1 cellular context compared by ENCODE assay signal in the genomic region with DNA sequence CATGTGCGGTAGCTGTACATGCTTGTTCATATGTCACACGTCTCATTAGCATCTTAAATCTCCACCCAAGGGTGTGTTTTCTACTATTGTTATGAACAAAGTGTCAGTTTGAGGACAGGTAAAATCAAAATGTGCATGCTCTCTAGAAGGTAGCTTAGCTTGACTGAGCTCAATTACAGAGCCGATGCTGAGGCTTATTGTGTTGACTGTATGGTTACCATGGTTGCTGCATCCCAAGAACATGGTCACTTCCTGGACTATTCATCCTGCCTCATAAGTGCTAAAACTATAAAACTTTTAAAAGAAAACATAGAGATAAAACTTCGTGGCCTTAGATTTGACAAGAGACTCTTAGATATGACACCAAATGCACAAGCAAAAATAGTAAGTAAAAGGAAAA.
TF ChIP-seq lines count a peak whose summit lies in the region.

No MANE protein-coding gene starts in this region.

TF ChIP-seq in H1, 55 proteins besides CTCF, POLR2A, EP300 and RAD21 (continued from another document):
- TF ChIP-seq, protein P1, sequence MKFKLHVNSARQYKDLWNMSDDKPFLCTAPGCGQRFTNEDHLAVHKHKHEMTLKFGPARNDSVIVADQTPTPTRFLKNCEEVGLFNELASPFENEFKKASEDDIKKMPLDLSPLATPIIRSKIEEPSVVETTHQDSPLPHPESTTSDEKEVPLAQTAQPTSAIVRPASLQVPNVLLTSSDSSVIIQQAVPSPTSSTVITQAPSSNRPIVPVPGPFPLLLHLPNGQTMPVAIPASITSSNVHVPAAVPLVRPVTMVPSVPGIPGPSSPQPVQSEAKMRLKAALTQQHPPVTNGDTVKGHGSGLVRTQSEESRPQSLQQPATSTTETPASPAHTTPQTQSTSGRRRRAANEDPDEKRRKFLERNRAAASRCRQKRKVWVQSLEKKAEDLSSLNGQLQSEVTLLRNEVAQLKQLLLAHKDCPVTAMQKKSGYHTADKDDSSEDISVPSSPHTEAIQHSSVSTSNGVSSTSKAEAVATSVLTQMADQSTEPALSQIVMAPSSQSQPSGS (IDR thresholded peaks at IDR 0.05; ENCODE audit: low read length) = no peak
- TF ChIP-seq NANOG (IDR thresholded peaks at IDR 0.05; ENCODE audit: insufficient read depth, low read depth, low read length, poor library complexity, severe bottlenecking) = no peak
- no peak for TF ChIP-seq SRF (IDR thresholded peaks at IDR 0.05; ENCODE audit: low read depth, low read length)
- no peak for TF ChIP-seq CEBPB (IDR thresholded peaks at IDR 0.05; ENCODE audit: low read depth, low read length)
- no peak for TF ChIP-seq TAF1 (IDR thresholded peaks at IDR 0.05; ENCODE audit: low read depth, low read length)
- no peak for TF ChIP-seq CREB1 (IDR thresholded peaks at IDR 0.05)
- no peak for TF ChIP-seq SP4 (IDR thresholded peaks at IDR 0.05; ENCODE audit: low read length)
- TF ChIP-seq SIN3A (conservative IDR thresholded peaks at IDR 0.05 in 1 of 2, IDR thresholded peaks at IDR 0.05 in 1 of 2; ENCODE audit: low read depth in 1 of 2, low read length in 2 of 2) = no peak
- no peak for TF ChIP-seq YY1 (IDR thresholded peaks at IDR 0.05; ENCODE audit: low read depth, low read length)
- TF ChIP-seq SP1 (IDR thresholded peaks at IDR 0.05; ENCODE audit: low read depth, low read length) = no peak
- no peak for TF ChIP-seq KDM5A (IDR thresholded peaks at IDR 0.05; ENCODE audit: low read length)
